ENCODE assay signal across 14 cellular contexts in the genomic region with DNA sequence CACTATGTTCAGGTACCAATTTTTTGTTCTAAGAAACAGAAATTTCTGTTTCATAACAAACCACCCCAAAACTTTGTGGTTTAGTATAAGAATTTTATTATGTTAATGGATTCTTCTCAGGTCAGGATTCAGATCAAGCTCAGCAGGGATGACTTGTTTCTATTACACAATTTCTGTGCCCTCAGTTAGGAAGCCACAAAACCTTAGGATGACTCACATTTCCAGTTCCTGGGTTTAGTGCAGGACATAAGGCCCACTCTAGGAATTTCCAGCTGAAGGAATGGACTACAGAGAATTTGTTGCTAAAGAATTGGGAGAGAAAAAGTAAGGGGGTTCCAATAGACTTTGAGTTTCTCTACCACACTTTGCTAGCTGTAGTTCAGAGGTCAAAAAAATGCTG.
A peak's percentile ranks its signal among the peaks of the same experiment; 100 is the strongest.
DNase-seq lines count a peak whose midpoint lies in the region; ATAC-seq and TF ChIP-seq lines count a peak whose summit lies in the region.
"Had no signal": no experiment of that assay in that cellular context is flagged by ENCODE, and none has a peak within 500 bp of the region (broad histone marks: within the 10 kb centered on the region; RNA-seq: fewer than 3 reads in every experiment).

No MANE protein-coding gene starts in this region.

- no peaks in the 10 kb centered on the region for H3K4me1 ChIP-seq in body of pancreas
- H3K4me1 ChIP-seq: SJSA1 had no signal

- H3K4me3 ChIP-seq in MG63 (no peak overlapping the region), body of pancreas (no peak overlapping the region), kidney epithelial cell (ENCODE audit: low read depth, low read length) (no peak overlapping the region)
- H3K4me3 ChIP-seq: dorsolateral prefrontal cortex, SJSA1 had no signal

- H3K27me3 ChIP-seq in MG63 (no peaks in the 10 kb centered on the region), body of pancreas (no peaks in the 10 kb centered on the region), kidney epithelial cell (ENCODE audit: control insufficient read depth, insufficient read depth, low read length) (no peaks in the 10 kb centered on the region)
- H3K27me3 ChIP-seq: dorsolateral prefrontal cortex had no signal

- DNase-seq in AG20443 (ENCODE audit: low spot score) (peak; percentile 11), MG63 (peak; percentile 15), body of pancreas (no peak), kidney epithelial cell (ENCODE audit: low read depth) (peak; percentile 83), COLO668 (lab: John Stamatoyannopoulos, UW; ENCODE audit: unreplicated experiment) (no peak)
- no peak for DNase-seq in stimulated activated naive CD4-positive, alpha-beta T cell treated with Interleukin-2 at 50 U/mL for 16 hours (lab: John Stamatoyannopoulos, UW)
- DNase-seq: activated CD4-positive, alpha-beta T cell treated with anti-CD3 and anti-CD28 coated beads for 48 hours; activated gamma-delta T cell treated with Interleukin-2 at 50 U/mL for 16 hours; dorsolateral prefrontal cortex; MM.1S; NCI-H526 had no signal

- TF ChIP-seq CTCF in body of pancreas (IDR thresholded peaks at IDR 0.05), result no peak
- TF ChIP-seq CTCF in kidney epithelial cell (IDR thresholded peaks at IDR 0.05; ENCODE audit: insufficient read depth, low read length, poor library complexity, severe bottlenecking), result no peak

- TF ChIP-seq POLR2A in body of pancreas (IDR thresholded peaks at IDR 0.05), result no peak

- intact Hi-C loops in body of pancreas (cut with DNase I), result no loop called here

- peak; percentile 50 for ATAC-seq in body of pancreas
- no peak for ATAC-seq in GM18868 (IDR thresholded peaks at IDR 0.05; ENCODE audit: unreplicated experiment)
- ATAC-seq in GM19328 (IDR thresholded peaks at IDR 0.05; ENCODE audit: unreplicated experiment), result no peak

- H3K36me3 ChIP-seq in MG63 (no peaks in the 10 kb centered on the region), body of pancreas (replicated peaks in 1 of 2; ENCODE audit: insufficient read depth in 1 of 2, low read depth in 2 of 2) (no peaks in the 10 kb centered on the region), kidney epithelial cell (ENCODE audit: control insufficient read depth, insufficient read depth, low read length) (no peaks in the 10 kb centered on the region)
- H3K36me3 ChIP-seq: SJSA1 had no signal

- H3K9me3 ChIP-seq in MG63 (no peaks in the 10 kb centered on the region), body of pancreas (no peaks in the 10 kb centered on the region)
- H3K9me3 ChIP-seq: SJSA1 had no signal

- H3K27ac ChIP-seq in body of pancreas, result no peak overlapping the region
- H3K27ac ChIP-seq: dorsolateral prefrontal cortex, SJSA1 had no signal

Comparison
In these comparisons a context has a peak if more than half of its experiments do, and no peak if none do; other contexts are left out.
1. DNase-seq: peak in AG20443 (single experiment), MG63 (single experiment) and kidney epithelial cell (single experiment); none in body of pancreas (0 of 4), COLO668 (single experiment) and stimulated activated naive CD4-positive, alpha-beta T cell treated with Interleukin-2 at 50 U/mL for 16 hours (single experiment).